In genomic region chr6:106553440-106553839, GRCh38 we compare ENCODE assay signal across 15 cellular contexts.
DNase-seq lines count a peak whose midpoint lies in the region; ATAC-seq and TF ChIP-seq lines count a peak whose summit lies in the region.
"Had no signal": no experiment of that assay in that cellular context is flagged by ENCODE, and none has a peak within 500 bp of the region (broad histone marks: within the 10 kb centered on the region; RNA-seq: fewer than 3 reads in every experiment).

No MANE protein-coding gene starts in this region.

- ATAC-seq in T-helper 17 cell, result no peak
- ATAC-seq in activated naive CD8-positive, alpha-beta T cell treated with anti-CD3 and anti-CD28 coated beads, Interleukin-2, amount 50 U/mL, for 24 hours, result peak; percentile 96
- no peak for ATAC-seq in GM18517 (IDR thresholded peaks at IDR 0.05; ENCODE audit: unreplicated experiment)
- ATAC-seq: foreskin keratinocyte, natural killer cell, Panc1 had no signal

- H3K27ac ChIP-seq in thyroid gland, result no peak overlapping the region
- H3K27ac ChIP-seq: foreskin keratinocyte had no signal

- TF ChIP-seq CTCF in GM12865 (IDR thresholded peaks at IDR 0.05; ENCODE audit: insufficient read depth, low read depth, low read length, missing control alignments) (no peak), thyroid gland (IDR thresholded peaks at IDR 0.05) (no peak)

- no peaks in the 10 kb centered on the region for H3K36me3 ChIP-seq in thyroid gland
- H3K36me3 ChIP-seq: BE2C had no signal

- DNase-seq in GM12865 (ENCODE audit: low read depth) (peak; percentile 37), T-helper 17 cell (no peak), thyroid gland (no peak)
- no peak for DNase-seq in activated naive CD8-positive, alpha-beta T cell treated with anti-CD3 and anti-CD28 coated beads, Interleukin-2, amount 50 U/mL, for 24 hours
- DNase-seq in stimulated activated CD4-positive, alpha-beta T cell treated with anti-CD3 and anti-CD28 coated beads, Interleukin-1b, Interleukin-23, amount 100 ng/mL, for 48 hours, result peak; percentile 63
- DNase-seq in T-helper 2 cell treated with Interferon-gamma antibody and Interleukin-4, amounts not matched to agents 5 μg/mL and 100 μg/mL, for 36 hours (ENCODE audit: low spot score), result no peak
- DNase-seq: BE2C, caudate nucleus, foreskin keratinocyte, IMR-90, natural killer cell, NCI-H1092 treated with DMSO at 0.1 percent for 48 hours, NCI-H748 treated with DMSO at 0.1 percent for 48 hours had no signal

- H3K27ac Mint-ChIP-seq in T-helper 17 cell, result peak overlapping the region; percentile 91
- peak overlapping the region; percentile 67 for H3K27ac Mint-ChIP-seq in activated naive CD8-positive, alpha-beta T cell treated with anti-CD3 and anti-CD28 coated beads, Interleukin-2, amount 50 U/mL, for 24 hours
- H3K27ac Mint-ChIP-seq in T-helper 2 cell treated with Interferon-gamma antibody and Interleukin-4, amounts not matched to agents 5 μg/mL and 100 μg/mL, for 36 hours, result no peak overlapping the region
- H3K27ac Mint-ChIP-seq: natural killer cell had no signal

- H3K36me3 Mint-ChIP-seq in T-helper 17 cell (ENCODE audit: low read depth), result peaks cover 5% of the 10 kb centered on the region
- peaks cover 58% of the 10 kb centered on the region for H3K36me3 Mint-ChIP-seq in activated naive CD8-positive, alpha-beta T cell treated with anti-CD3 and anti-CD28 coated beads, Interleukin-2, amount 50 U/mL, for 24 hours (ENCODE audit: low read depth)
- H3K36me3 Mint-ChIP-seq in T-helper 2 cell treated with Interferon-gamma antibody and Interleukin-4, amounts not matched to agents 5 μg/mL and 100 μg/mL, for 36 hours (ENCODE audit: low read depth), result peaks cover 65% of the 10 kb centered on the region

- no peaks in the 10 kb centered on the region for H3K9me3 ChIP-seq in T-helper 17 cell (ENCODE audit: control insufficient read depth, low read length, poor library complexity, severe bottlenecking)
- no peaks in the 10 kb centered on the region for H3K9me3 ChIP-seq in thyroid gland
- H3K9me3 ChIP-seq: BE2C had no signal

- H3K4me3 ChIP-seq in GM12865 (ENCODE audit: low read depth, low read length), result no peak overlapping the region
- H3K4me3 ChIP-seq in thyroid gland (replicated peaks in 1 of 3), result no peak overlapping the region

- intact Hi-C loops in thyroid gland (cut with DNase I), result no loop called here

- peaks cover 3% of the 10 kb centered on the region for H3K9me3 Mint-ChIP-seq in activated naive CD8-positive, alpha-beta T cell treated with anti-CD3 and anti-CD28 coated beads, Interleukin-2, amount 50 U/mL, for 24 hours
- H3K9me3 Mint-ChIP-seq in T-helper 2 cell treated with Interferon-gamma antibody and Interleukin-4, amounts not matched to agents 5 μg/mL and 100 μg/mL, for 36 hours, result no peaks in the 10 kb centered on the region
- H3K9me3 Mint-ChIP-seq: natural killer cell had no signal

- no peaks in the 10 kb centered on the region for H3K27me3 Mint-ChIP-seq in T-helper 17 cell
- H3K27me3 Mint-ChIP-seq in activated naive CD8-positive, alpha-beta T cell treated with anti-CD3 and anti-CD28 coated beads, Interleukin-2, amount 50 U/mL, for 24 hours, result no peaks in the 10 kb centered on the region
- H3K27me3 Mint-ChIP-seq in T-helper 2 cell treated with Interferon-gamma antibody and Interleukin-4, amounts not matched to agents 5 μg/mL and 100 μg/mL, for 36 hours (ENCODE audit: low read depth), result no peaks in the 10 kb centered on the region

- H3K4me1 Mint-ChIP-seq in T-helper 17 cell, result peaks cover 12% of the 10 kb centered on the region
- H3K4me1 Mint-ChIP-seq in activated naive CD8-positive, alpha-beta T cell treated with anti-CD3 and anti-CD28 coated beads, Interleukin-2, amount 50 U/mL, for 24 hours, result peaks cover 34% of the 10 kb centered on the region
- H3K4me1 Mint-ChIP-seq in T-helper 2 cell treated with Interferon-gamma antibody and Interleukin-4, amounts not matched to agents 5 μg/mL and 100 μg/mL, for 36 hours (ENCODE audit: low read depth), result peaks cover 10% of the 10 kb centered on the region

- no peaks in the 10 kb centered on the region for H3K27me3 ChIP-seq in thyroid gland
- H3K27me3 ChIP-seq: BE2C, foreskin keratinocyte had no signal

- 92 to 98% methylated on average over 5 of the region's 5 CpGs for WGBS in thyroid gland, 2 donors

- no peak for TF ChIP-seq POLR2A in thyroid gland (IDR thresholded peaks at IDR 0.05)

- no peaks in the 10 kb centered on the region for H3K4me1 ChIP-seq in thyroid gland
- H3K4me1 ChIP-seq: BE2C had no signal

- H3K4me3 Mint-ChIP-seq in T-helper 17 cell, result no peak overlapping the region
- no peak overlapping the region for H3K4me3 Mint-ChIP-seq in activated naive CD8-positive, alpha-beta T cell treated with anti-CD3 and anti-CD28 coated beads, Interleukin-2, amount 50 U/mL, for 24 hours
- no peak overlapping the region for H3K4me3 Mint-ChIP-seq in T-helper 2 cell treated with Interferon-gamma antibody and Interleukin-4, amounts not matched to agents 5 μg/mL and 100 μg/mL, for 36 hours
- H3K4me3 Mint-ChIP-seq: natural killer cell had no signal

Comparison
In these comparisons a context has a peak if more than half of its experiments do, and no peak if none do; other contexts are left out.
1. DNase-seq: peak in GM12865 (single experiment) and stimulated activated CD4-positive, alpha-beta T cell treated with anti-CD3 and anti-CD28 coated beads, Interleukin-1b, Interleukin-23, amount 100 ng/mL, for 48 hours (single experiment); none in T-helper 17 cell (0 of 3), activated naive CD8-positive, alpha-beta T cell treated with anti-CD3 and anti-CD28 coated beads, Interleukin-2, amount 50 U/mL, for 24 hours (single experiment), thyroid gland (0 of 2) and T-helper 2 cell treated with Interferon-gamma antibody and Interleukin-4, amounts not matched to agents 5 μg/mL and 100 μg/mL, for 36 hours (single experiment).